Comparison of ENCODE assay signal across 23 cellular contexts in the genomic region with DNA sequence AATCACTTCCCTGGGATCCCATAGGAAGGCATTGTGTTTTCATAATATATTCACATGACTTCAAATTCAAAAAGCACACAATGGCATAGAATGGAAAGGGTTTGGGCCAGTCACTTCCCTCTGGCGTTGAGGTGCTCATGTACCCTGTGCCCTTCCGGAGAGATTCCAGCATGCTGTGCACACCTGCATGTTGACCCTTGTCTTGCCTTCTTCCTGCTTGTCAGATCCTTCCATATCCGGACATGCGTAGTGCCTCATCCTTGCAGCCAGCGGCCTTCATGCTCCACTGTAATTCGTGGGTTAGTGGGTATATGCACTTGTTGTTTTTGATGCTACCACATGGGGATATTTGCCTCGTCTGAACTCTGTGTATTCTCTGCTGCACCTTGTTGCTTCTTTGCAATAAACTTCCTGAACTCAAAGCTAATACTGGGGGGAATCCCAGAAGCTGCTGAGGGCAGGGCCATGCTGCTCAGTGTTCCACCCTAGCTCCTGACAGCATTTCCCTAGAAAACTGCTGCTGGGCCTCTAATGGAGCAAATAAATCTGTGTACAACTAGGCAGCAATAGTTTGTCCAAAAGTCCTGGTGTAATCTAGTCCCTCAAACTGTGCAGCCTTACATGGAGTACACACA. TPM values are rescaled to one million over a fixed set of nuclear protein-coding genes. Genes with fewer than 3 reads are reported as not detected.
DNase-seq lines count a peak whose midpoint lies in the region; ATAC-seq, FAIRE-seq and TF ChIP-seq lines count a peak whose summit lies in the region.
"Had no signal": no experiment of that assay in that cellular context is flagged by ENCODE, and none has a peak within 500 bp of the region (broad histone marks: within the 10 kb centered on the region; RNA-seq: fewer than 3 reads in every experiment).

No MANE protein-coding gene starts in this region.

- H3K4me1 Mint-ChIP-seq in nephron progenitor cell, result no peaks in the 10 kb centered on the region
- H3K4me1 Mint-ChIP-seq in CD14-positive monocyte, result peaks cover 26% of the 10 kb centered on the region

- TF ChIP-seq CTCF in nephron progenitor cell (IDR thresholded peaks at IDR 0.05) (no peak), CD14-positive monocyte (IDR thresholded peaks at IDR 0.05) (no peak)

- intact Hi-C loops in CD14-positive monocyte (cut with micrococcal nuclease), result no loop called here

- peak overlapping the region; percentile 29 for H3K27ac Mint-ChIP-seq in nephron progenitor cell
- peak overlapping the region in 2 of 7 donors; percentile 24 to 62 for H3K27ac Mint-ChIP-seq in CD14-positive monocyte
- H3K27ac Mint-ChIP-seq: T-cell had no signal

- H3K4me3 Mint-ChIP-seq in nephron progenitor cell, result no peak overlapping the region
- H3K4me3 Mint-ChIP-seq in CD14-positive monocyte, result no peak overlapping the region
- H3K4me3 Mint-ChIP-seq: T-cell had no signal

- ATAC-seq in GM19328 (IDR thresholded peaks at IDR 0.05; ENCODE audit: unreplicated experiment), result no peak
- ATAC-seq: body of pancreas, lower lobe of right lung, T-cell had no signal

- no peak for FAIRE-seq in GM12892 (lab: Jason Lieb, UNC)
- FAIRE-seq: islet of Langerhans, urothelium cell line had no signal

- H3K36me3 Mint-ChIP-seq in nephron progenitor cell (ENCODE audit: low read depth), result peaks cover 81% of the 10 kb centered on the region
- H3K36me3 Mint-ChIP-seq in CD14-positive monocyte, result peaks cover 96 to 100% of the 10 kb centered on the region in 2 donors

- no peak for TF ChIP-seq POLR2A in GM12892 (IDR thresholded peaks at IDR 0.05; ENCODE audit: low read depth, low read length)

- H3K9me3 Mint-ChIP-seq in nephron progenitor cell (no peaks in the 10 kb centered on the region), CD14-positive monocyte (no peaks in the 10 kb centered on the region)
- H3K9me3 Mint-ChIP-seq: T-cell had no signal

- no peaks in the 10 kb centered on the region for H3K27me3 Mint-ChIP-seq in nephron progenitor cell (ENCODE audit: low read depth, poor library complexity)
- H3K27me3 Mint-ChIP-seq in CD14-positive monocyte (ENCODE audit: low read depth in 3 of 3), result no peaks in the 10 kb centered on the region
- H3K27me3 Mint-ChIP-seq: T-cell had no signal

- DNase-seq in activated CD8-positive, alpha-beta memory T cell treated with anti-CD3 and anti-CD28 coated beads for 24 hours, result peak; percentile 43
- no peak for DNase-seq in activated CD8-positive, alpha-beta memory T cell treated with anti-CD3 and anti-CD28 coated beads, Interleukin-2, amount 50 U/mL, for 4 hours
- peak; percentile 24 for DNase-seq in CD1c-positive myeloid dendritic cell (ENCODE audit: extremely low spot score)
- DNase-seq in dermis blood vessel endothelial cell, result peak; percentile 16
- no peak for DNase-seq in nephron progenitor cell
- DNase-seq in GM12892 (ENCODE audit: insufficient read length), result no peak
- DNase-seq in CD14-positive monocyte (ENCODE audit: low spot score), result no peak
- DNase-seq: activated CD4-positive, alpha-beta T cell treated with anti-CD3 and anti-CD28 coated beads for 48 hours; AML-193; body of pancreas; COR-L47; DND-41; HCEC 1CT; Kasumi-1; lower lobe of right lung; NCI-H1694; NCI-H510A treated with DMSO at 0.1 percent for 48 hours; NK-92 treated with Interleukin-12 subunit alpha and Interleukin-12 subunit beta, amount 100 ng/mL, for 24 hours; stimulated activated CD4-positive, alpha-beta T cell treated with anti-CD3 and anti-CD28 coated beads, Interleukin-1b, Interleukin-23, amount 100 ng/mL, for 48 hours; T-cell had no signal

RNA-seq across cellular contexts. Expression of a gene that starts 59.5 kb away (rescaled TPM):
- total RNA-seq in dermis blood vessel endothelial cell, result 56.8 and 71.9 TPM in 2 replicates
- 41.6 TPM for polyA plus RNA-seq in GM12892 (2012; ENCODE audit: missing spikeins)
- polyA plus RNA-seq in CD14-positive monocyte, result 10 to 100 TPM; 12.9 to 17.2 TPM

Comparison
In these comparisons a context has a peak if more than half of its experiments do, and no peak if none do; other contexts are left out.
1. DNase-seq: peak in activated CD8-positive, alpha-beta memory T cell treated with anti-CD3 and anti-CD28 coated beads for 24 hours (single experiment), CD1c-positive myeloid dendritic cell (single experiment) and dermis blood vessel endothelial cell (single experiment); none in activated CD8-positive, alpha-beta memory T cell treated with anti-CD3 and anti-CD28 coated beads, Interleukin-2, amount 50 U/mL, for 4 hours (single experiment), nephron progenitor cell (single experiment), GM12892 (single experiment) and CD14-positive monocyte (single experiment).